1 cellular context compared by ENCODE assay signal in the genomic region with DNA sequence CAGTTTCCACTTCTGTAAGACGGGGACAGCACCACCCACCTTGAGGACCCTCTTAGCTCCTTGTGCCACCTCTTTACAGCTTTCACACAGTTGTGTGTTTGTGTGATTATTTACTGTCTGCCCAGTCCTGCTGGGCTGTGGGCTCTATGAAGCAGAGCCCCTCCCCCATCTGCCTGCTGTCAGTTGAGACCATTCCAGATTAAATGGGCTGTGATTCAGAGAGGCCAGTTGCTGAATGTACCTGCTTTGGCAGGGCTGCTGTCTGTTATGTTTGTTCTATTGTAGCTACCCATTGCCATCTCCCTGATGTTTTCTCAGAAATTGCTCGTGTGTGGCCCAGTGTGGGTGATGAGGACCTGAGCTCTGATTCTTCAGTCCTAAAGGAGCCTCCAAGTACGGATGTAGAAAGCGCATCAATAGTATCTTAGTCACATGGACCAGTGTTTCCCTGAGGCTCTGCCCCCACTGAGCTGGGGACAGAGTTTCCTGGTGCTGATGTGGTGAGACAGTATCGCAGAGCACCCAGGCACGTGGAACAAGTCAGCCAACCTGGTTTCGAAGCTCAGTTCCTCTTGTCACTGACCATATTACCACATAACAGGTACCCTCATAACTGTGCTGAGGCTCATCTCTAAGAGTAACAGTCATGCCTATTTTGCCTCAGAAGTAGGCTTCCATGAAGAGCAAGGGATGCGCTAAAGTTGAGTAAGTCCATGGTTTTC.
TF ChIP-seq lines count a peak whose summit lies in the region.

No MANE protein-coding gene starts in this region.

TF ChIP-seq in IMR-90, 13 proteins besides CTCF, POLR2A, EP300 and RAD21 (continued from another document):
- TF ChIP-seq FOS (IDR thresholded peaks at IDR 0.05; ENCODE audit: low read depth, low read length) = no peak
- TF ChIP-seq, protein P1, sequence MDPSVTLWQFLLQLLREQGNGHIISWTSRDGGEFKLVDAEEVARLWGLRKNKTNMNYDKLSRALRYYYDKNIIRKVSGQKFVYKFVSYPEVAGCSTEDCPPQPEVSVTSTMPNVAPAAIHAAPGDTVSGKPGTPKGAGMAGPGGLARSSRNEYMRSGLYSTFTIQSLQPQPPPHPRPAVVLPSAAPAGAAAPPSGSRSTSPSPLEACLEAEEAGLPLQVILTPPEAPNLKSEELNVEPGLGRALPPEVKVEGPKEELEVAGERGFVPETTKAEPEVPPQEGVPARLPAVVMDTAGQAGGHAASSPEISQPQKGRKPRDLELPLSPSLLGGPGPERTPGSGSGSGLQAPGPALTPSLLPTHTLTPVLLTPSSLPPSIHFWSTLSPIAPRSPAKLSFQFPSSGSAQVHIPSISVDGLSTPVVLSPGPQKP (IDR thresholded peaks at IDR 0.05; ENCODE audit: borderline replicate concordance, low read depth, low read length) = no peak
- no peak for TF ChIP-seq NFE2L2 (IDR thresholded peaks at IDR 0.05; ENCODE audit: low read depth, low read length)
- TF ChIP-seq BHLHE40 (IDR thresholded peaks at IDR 0.05; ENCODE audit: low read depth, low read length) = no peak
- TF ChIP-seq RFX5 (IDR thresholded peaks at IDR 0.05; ENCODE audit: low read depth, low read length) = no peak
- TF ChIP-seq, protein P2, sequence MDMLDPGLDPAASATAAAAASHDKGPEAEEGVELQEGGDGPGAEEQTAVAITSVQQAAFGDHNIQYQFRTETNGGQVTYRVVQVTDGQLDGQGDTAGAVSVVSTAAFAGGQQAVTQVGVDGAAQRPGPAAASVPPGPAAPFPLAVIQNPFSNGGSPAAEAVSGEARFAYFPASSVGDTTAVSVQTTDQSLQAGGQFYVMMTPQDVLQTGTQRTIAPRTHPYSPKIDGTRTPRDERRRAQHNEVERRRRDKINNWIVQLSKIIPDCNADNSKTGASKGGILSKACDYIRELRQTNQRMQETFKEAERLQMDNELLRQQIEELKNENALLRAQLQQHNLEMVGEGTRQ (IDR thresholded peaks at IDR 0.05; ENCODE audit: low read depth, low read length) = no peak
- TF ChIP-seq MXI1 (IDR thresholded peaks at IDR 0.05; ENCODE audit: borderline replicate concordance, low read depth, low read length) = no peak
- TF ChIP-seq CHD1 (IDR thresholded peaks at IDR 0.05; ENCODE audit: low read depth, low read length) = no peak
- TF ChIP-seq SMC3 (IDR thresholded peaks at IDR 0.05; ENCODE audit: low read depth, low read length) = no peak
